1 cellular context compared by ENCODE assay signal in the genomic region with DNA sequence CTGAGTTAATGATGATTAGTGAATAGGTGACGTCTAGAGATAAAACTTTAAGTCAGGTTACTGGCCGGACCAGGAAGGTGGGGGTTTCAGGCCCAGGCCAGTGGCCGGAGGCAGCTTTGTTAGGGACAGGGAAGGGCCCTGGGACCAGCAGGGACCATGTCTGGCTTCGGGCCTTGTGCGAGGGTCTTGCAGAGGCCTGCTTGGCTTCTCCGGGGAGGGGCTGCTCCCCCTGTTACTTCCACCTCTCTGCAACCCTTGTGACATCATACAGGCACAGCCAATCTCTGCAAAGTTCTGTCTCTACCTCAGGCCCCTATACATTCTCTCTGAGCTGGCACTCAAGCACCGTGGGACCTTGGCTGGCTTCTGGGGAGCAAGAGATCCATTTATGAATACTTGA.
TF ChIP-seq lines count a peak whose summit lies in the region.

A gene (plus strand): TSS at position 320 of the 400 bp plus-strand sequence. CDS start 12,958 bp downstream, outside the sequence.

TF ChIP-seq in HEK293T, 16 proteins besides CTCF, POLR2A, EP300 and RAD21:
- TF ChIP-seq FOXM1 (IDR thresholded peaks at IDR 0.05; ENCODE audit: borderline replicate concordance) (no peak), ELF4 (IDR thresholded peaks at IDR 0.05) (no peak), NFRKB (IDR thresholded peaks at IDR 0.05) (no peak), SUZ12 (IDR thresholded peaks at IDR 0.05) (no peak), ZNF384 (IDR thresholded peaks at IDR 0.05) (no peak), SP1 (IDR thresholded peaks at IDR 0.05) (no peak)
- TF ChIP-seq, protein P1, sequence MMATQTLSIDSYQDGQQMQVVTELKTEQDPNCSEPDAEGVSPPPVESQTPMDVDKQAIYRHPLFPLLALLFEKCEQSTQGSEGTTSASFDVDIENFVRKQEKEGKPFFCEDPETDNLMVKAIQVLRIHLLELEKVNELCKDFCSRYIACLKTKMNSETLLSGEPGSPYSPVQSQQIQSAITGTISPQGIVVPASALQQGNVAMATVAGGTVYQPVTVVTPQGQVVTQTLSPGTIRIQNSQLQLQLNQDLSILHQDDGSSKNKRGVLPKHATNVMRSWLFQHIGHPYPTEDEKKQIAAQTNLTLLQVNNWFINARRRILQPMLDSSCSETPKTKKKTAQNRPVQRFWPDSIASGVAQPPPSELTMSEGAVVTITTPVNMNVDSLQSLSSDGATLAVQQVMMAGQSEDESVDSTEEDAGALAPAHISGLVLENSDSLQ (IDR thresholded peaks at IDR 0.05) = no peak
